ENCODE assay signal across 8 cellular contexts in genomic region chr11:115504279-115505158, GRCh38. TPM values are rescaled to one million over a fixed set of nuclear protein-coding genes. Genes with fewer than 3 reads are reported as not detected.
A peak's percentile ranks its signal among the peaks of the same experiment; 100 is the strongest.
DNase-seq lines count a peak whose midpoint lies in the region; ATAC-seq and TF ChIP-seq lines count a peak whose summit lies in the region.

Gene CADM1 (minus strand): TSS chr11:115504415.

- peaks cover 20% of the 10 kb centered on the region for H3K27me3 Mint-ChIP-seq in activated CD8-positive, alpha-beta T cell treated with anti-CD3 and anti-CD28 coated beads, Interleukin-2, amount 10 ng/mL, durations not matched to agents 7 days and 5 days (ENCODE audit: low read depth)

- intact Hi-C loops in lower leg skin (cut with DNase I; ENCODE audit: low total_unique reads): loop anchor here (10.0 kb wide), 1 partner anchor 180 kb away; no protein-coding TSS in a partner anchor

- H3K4me3 Mint-ChIP-seq in activated CD8-positive, alpha-beta T cell treated with anti-CD3 and anti-CD28 coated beads, Interleukin-2, amount 10 ng/mL, durations not matched to agents 7 days and 5 days: peak within 1 kb of the TSS; percentile 31

- no peak within 1 kb of the TSS for H3K27ac Mint-ChIP-seq in activated CD8-positive, alpha-beta T cell treated with anti-CD3 and anti-CD28 coated beads, Interleukin-2, amount 10 ng/mL, durations not matched to agents 7 days and 5 days

- WGBS in lower leg skin, 2 donors: 1% methylated on average over 52 to 65 of the region's 76 CpGs

- DNase-seq in GM10248 (ENCODE audit: extremely low spot score) (peak; percentile 75), NCI-H446 treated with DMSO at 0.1 percent for 48 hours (lab: John Stamatoyannopoulos, UW) (peak; percentile 96), lower leg skin (ENCODE audit: low spot score in 2 of 2) (peak; percentile 90 to 98)
- DNase-seq in activated CD8-positive, alpha-beta T cell treated with anti-CD3 and anti-CD28 coated beads, Interleukin-2, amount 10 ng/mL, durations not matched to agents 7 days and 5 days: peak; percentile 57
- DNase-seq in effector CD4-positive, alpha-beta T cell: peak; percentile 55
- DNase-seq in stimulated activated CD4-positive, alpha-beta T cell treated with anti-CD3 and anti-CD28 coated beads, Interleukin-4, amount 100 ng/mL, for 1 hour: peak; percentile 74
- no peak for DNase-seq in NK-92 treated with Interleukin-12 subunit alpha and Interleukin-12 subunit beta, amount 100 ng/mL, for 24 hours (lab: John Stamatoyannopoulos, UW)

- peaks cover 4% of the 10 kb centered on the region for H3K4me1 Mint-ChIP-seq in activated CD8-positive, alpha-beta T cell treated with anti-CD3 and anti-CD28 coated beads, Interleukin-2, amount 10 ng/mL, durations not matched to agents 7 days and 5 days (ENCODE audit: low read depth)

- no peaks in the 10 kb centered on the region for H3K9me3 Mint-ChIP-seq in activated CD8-positive, alpha-beta T cell treated with anti-CD3 and anti-CD28 coated beads, Interleukin-2, amount 10 ng/mL, durations not matched to agents 7 days and 5 days (ENCODE audit: insufficient read depth)

- peak within 1 kb of the TSS; percentile 38 for H3K4me3 ChIP-seq in lower leg skin (ENCODE audit: low read depth, poor library complexity, severe bottlenecking)

- CTCF ChIA-PET in GM10248 (lab: Yijun Ruan, JAX): interaction anchor here (1.0 to 1.3 kb wide), 2 partner anchors 9 to 10 kb away, joined by 3 to 4 read pairs; no protein-coding TSS in a partner anchor
- CTCF ChIA-PET in activated CD8-positive, alpha-beta T cell treated with anti-CD3 and anti-CD28 coated beads, Interleukin-2, amount 10 ng/mL, durations not matched to agents 7 days and 5 days (lab: Charles Lee): no interaction called here

- no peak for TF ChIP-seq POLR2A in lower leg skin (IDR thresholded peaks at IDR 0.05)

- POLR2A ChIA-PET in GM10248 (lab: Yijun Ruan, JAX): no interaction called here
- POLR2A ChIA-PET in activated CD8-positive, alpha-beta T cell treated with anti-CD3 and anti-CD28 coated beads, Interleukin-2, amount 10 ng/mL, durations not matched to agents 7 days and 5 days (lab: Charles Lee): interaction anchor here (0.6 kb wide), 1 partner anchor 685 kb away, joined by 3 read pairs; no protein-coding TSS in a partner anchor

- TF ChIP-seq CTCF in GM10248 (IDR thresholded peaks at IDR 0.05; ENCODE audit: control extremely low read depth, extremely low read depth, low read depth, missing control alignments): peak; percentile 6
- peak in 1 of 3 donors; percentile 42 for TF ChIP-seq CTCF in lower leg skin (IDR thresholded peaks at IDR 0.05)

- ATAC-seq in HG03045 (IDR thresholded peaks at IDR 0.05; ENCODE audit: unreplicated experiment): peak; percentile 76
- ATAC-seq in activated CD8-positive, alpha-beta T cell treated with anti-CD3 and anti-CD28 coated beads, Interleukin-2, amount 10 ng/mL, durations not matched to agents 7 days and 5 days: peak; percentile 89

- peaks cover 2% of the 10 kb centered on the region for H3K36me3 Mint-ChIP-seq in activated CD8-positive, alpha-beta T cell treated with anti-CD3 and anti-CD28 coated beads, Interleukin-2, amount 10 ng/mL, durations not matched to agents 7 days and 5 days (ENCODE audit: low read depth)

RNA-seq across cellular contexts. Expression of gene CADM1, which starts in this region (rescaled TPM):
- under 1 TPM; 0.31 to 0.74 TPM for total RNA-seq in activated CD8-positive, alpha-beta T cell treated with anti-CD3 and anti-CD28 coated beads, Interleukin-2, amount 10 ng/mL, durations not matched to agents 7 days and 5 days
- total RNA-seq in lower leg skin: 10 to 100 TPM in 2 of 4 donors, 1 to 10 TPM in 2; 9.4 to 21.4 (median 11.8) TPM

Comparison
In these comparisons a context has a peak if more than half of its experiments do, and no peak if none do; other contexts are left out.
1. RNA of gene CADM1 (total RNA-seq): 9.4 to 21.4 TPM in lower leg skin; 0.31 to 0.74 TPM in activated CD8-positive, alpha-beta T cell treated with anti-CD3 and anti-CD28 coated beads, Interleukin-2, amount 10 ng/mL, durations not matched to agents 7 days and 5 days; every median in the first group is over 4 times any median in the second.
2. Peak in DNase-seq and ATAC-seq in activated CD8-positive, alpha-beta T cell treated with anti-CD3 and anti-CD28 coated beads, Interleukin-2, amount 10 ng/mL, durations not matched to agents 7 days and 5 days; RNA of the gene not detected or under 1 TPM.